In genomic region chr12:122322501-122322900, GRCh38 we compare ENCODE assay signal across 22 cellular contexts. TPM values are rescaled to one million over a fixed set of nuclear protein-coding genes. Genes with fewer than 3 reads are reported as not detected.
DNase-seq lines count a peak whose midpoint lies in the region; ATAC-seq, FAIRE-seq and TF ChIP-seq lines count a peak whose summit lies in the region.
"Had no signal": no experiment of that assay in that cellular context is flagged by ENCODE, and none has a peak within 500 bp of the region (broad histone marks: within the 10 kb centered on the region; RNA-seq: fewer than 3 reads in every experiment).

No MANE protein-coding gene starts in this region.

- H3K4me3 ChIP-seq in astrocyte (ENCODE audit: insufficient read depth, low read depth, low read length) (no peak overlapping the region), neural progenitor cell (no peak overlapping the region)
- H3K4me3 ChIP-seq: ascending aorta, colonic mucosa, left ventricle myocardium inferior, right atrium auricular region, thoracic aorta had no signal

- H4K20me1 ChIP-seq in astrocyte (ENCODE audit: insufficient read depth, low read length) (peaks cover 4% of the 10 kb centered on the region), neural progenitor cell (ENCODE audit: low read depth) (no peaks in the 10 kb centered on the region)

- peak overlapping the region; percentile 16 for H3K27ac Mint-ChIP-seq in astrocyte (ENCODE audit: unreplicated experiment)
- H3K27ac Mint-ChIP-seq in neural progenitor cell: no peak overlapping the region
- H3K27ac Mint-ChIP-seq: stimulated activated effector memory CD8-positive, alpha-beta T cell treated with anti-CD3 and anti-CD28 coated beads, Interleukin-12 subunit alpha, Interleukin-12 subunit beta, amount 100 ng/mL, for 72 hours had no signal

- H3K9ac ChIP-seq in astrocyte (ENCODE audit: low read length) (no peak overlapping the region), neural progenitor cell (no peak overlapping the region)

- peak overlapping the region; percentile 38 for H3K4me2 ChIP-seq in astrocyte (ENCODE audit: low read length)
- H3K4me2 ChIP-seq in neural progenitor cell: no peak overlapping the region

- FAIRE-seq in H54 (lab: Jason Lieb, UNC) (peak; percentile 87), astrocyte (lab: Jason Lieb, UNC) (peak; percentile 13)

- H3K36me3 ChIP-seq in astrocyte (ENCODE audit: insufficient read depth, low read length): peaks cover 20% of the 10 kb centered on the region
- H3K36me3 ChIP-seq in neural progenitor cell: no peaks in the 10 kb centered on the region

- H3K27me3 Mint-ChIP-seq in astrocyte (ENCODE audit: low read depth, unreplicated experiment) (no peaks in the 10 kb centered on the region), neural progenitor cell (ENCODE audit: insufficient read depth, low read depth) (no peaks in the 10 kb centered on the region)

- ATAC-seq in HG03521 (IDR thresholded peaks at IDR 0.05; ENCODE audit: unreplicated experiment) (no peak), HG03354 (IDR thresholded peaks at IDR 0.05; ENCODE audit: poor library complexity, severe bottlenecking, unreplicated experiment) (no peak)
- ATAC-seq: stimulated activated effector memory CD8-positive, alpha-beta T cell treated with anti-CD3 and anti-CD28 coated beads, Interleukin-12 subunit alpha, Interleukin-12 subunit beta, amount 100 ng/mL, for 72 hours had no signal

- no peaks in the 10 kb centered on the region for H3F3A ChIP-seq in neural progenitor cell (ENCODE audit: low read depth)

- H3K4me1 ChIP-seq in astrocyte (ENCODE audit: insufficient read depth, low read length): peaks cover 20% of the 10 kb centered on the region
- no peaks in the 10 kb centered on the region for H3K4me1 ChIP-seq in neural progenitor cell
- H3K4me1 ChIP-seq: colonic mucosa had no signal

- H3K9me3 Mint-ChIP-seq in astrocyte (ENCODE audit: unreplicated experiment) (no peaks in the 10 kb centered on the region), neural progenitor cell (no peaks in the 10 kb centered on the region)
- H3K9me3 Mint-ChIP-seq: CD14-positive monocyte; stimulated activated effector memory CD8-positive, alpha-beta T cell treated with anti-CD3 and anti-CD28 coated beads, Interleukin-12 subunit alpha, Interleukin-12 subunit beta, amount 100 ng/mL, for 72 hours had no signal

- TF ChIP-seq POLR2A in H54 (IDR thresholded peaks at IDR 0.05; ENCODE audit: low read depth, low read length): no peak

- H3K9me3 ChIP-seq in astrocyte (ENCODE audit: insufficient read depth, low read depth, low read length) (no peaks in the 10 kb centered on the region), neural progenitor cell (ENCODE audit: low read depth) (no peaks in the 10 kb centered on the region)
- H3K9me3 ChIP-seq: ascending aorta, colonic mucosa, left ventricle myocardium inferior, right atrium auricular region, thoracic aorta had no signal

- no peak overlapping the region for H3K27ac ChIP-seq in astrocyte (ENCODE audit: low read depth, low read length)
- no peak overlapping the region for H3K27ac ChIP-seq in neural progenitor cell
- H3K27ac ChIP-seq: ascending aorta, colonic mucosa, epithelial cell of prostate, left ventricle myocardium inferior, right atrium auricular region, thoracic aorta had no signal

- H2AFZ ChIP-seq in astrocyte (ENCODE audit: low read depth, low read length) (no peak overlapping the region), neural progenitor cell (replicated peaks) (no peak overlapping the region)

- H3K27me3 ChIP-seq in astrocyte (ENCODE audit: insufficient read depth, low read length) (no peaks in the 10 kb centered on the region), neural progenitor cell (no peaks in the 10 kb centered on the region)
- H3K27me3 ChIP-seq: ascending aorta, colonic mucosa, right atrium auricular region had no signal

- H3K4me3 Mint-ChIP-seq in astrocyte (ENCODE audit: unreplicated experiment) (no peak overlapping the region), neural progenitor cell (no peak overlapping the region)
- H3K4me3 Mint-ChIP-seq: CD14-positive monocyte; stimulated activated effector memory CD8-positive, alpha-beta T cell treated with anti-CD3 and anti-CD28 coated beads, Interleukin-12 subunit alpha, Interleukin-12 subunit beta, amount 100 ng/mL, for 72 hours had no signal

- DNase-seq in A172 (ENCODE audit: low spot score) (peak; percentile 51), H54 (ENCODE audit: insufficient read length, low spot score) (peak; percentile 19), astrocyte (ENCODE audit: low read depth) (peak; percentile 38), hepatic stellate cell (ENCODE audit: low spot score) (peak; percentile 24), CD1c-positive myeloid dendritic cell (ENCODE audit: extremely low spot score) (no peak), neural progenitor cell (ENCODE audit: low spot score) (no peak)
- DNase-seq: activated CD8-positive, alpha-beta memory T cell treated with anti-CD3 and anti-CD28 coated beads, Interleukin-2, amount 50 U/mL, for 48 hours; activated naive CD4-positive, alpha-beta T cell; colonic mucosa; left ventricle myocardium inferior; NCI-H1417 treated with DMSO at 0.1 percent for 48 hours; NCI-H2171 treated with DMSO at 0.1 percent for 48 hours; NCI-H526 treated with DMSO at 0.1 percent for 48 hours; SHP77 treated with DMSO at 0.1 percent for 48 hours had no signal

- peaks cover 11% of the 10 kb centered on the region for H3K36me3 Mint-ChIP-seq in astrocyte (ENCODE audit: low read depth, unreplicated experiment)
- H3K36me3 Mint-ChIP-seq in neural progenitor cell: peaks cover 29% of the 10 kb centered on the region

- H3K79me2 ChIP-seq in astrocyte (ENCODE audit: insufficient read depth, low read length): peaks cover 4% of the 10 kb centered on the region
- H3K79me2 ChIP-seq in neural progenitor cell (ENCODE audit: low read depth): no peaks in the 10 kb centered on the region

- H3K4me1 Mint-ChIP-seq in astrocyte (ENCODE audit: low read depth, unreplicated experiment) (peaks cover 26% of the 10 kb centered on the region), neural progenitor cell (no peaks in the 10 kb centered on the region)
- H3K4me1 Mint-ChIP-seq: CD14-positive monocyte; stimulated activated effector memory CD8-positive, alpha-beta T cell treated with anti-CD3 and anti-CD28 coated beads, Interleukin-12 subunit alpha, Interleukin-12 subunit beta, amount 100 ng/mL, for 72 hours had no signal

- TF ChIP-seq CTCF in astrocyte (IDR thresholded peaks at IDR 0.05; ENCODE audit: insufficient read depth, low read depth, low read length) (no peak), neural progenitor cell (IDR thresholded peaks at IDR 0.05) (no peak)

RNA-seq across cellular contexts. Expression of gene VPS33A, which starts 56.2 kb away (rescaled TPM):
- 28.0 and 33.1 TPM in 2 replicates for total RNA-seq in A172 (2014; rRNA removed; shearing (Covaris generic))
- total RNA-seq in astrocyte (31.6 and 34.3 TPM in 2 replicates), neural progenitor cell (ENCODE audit: low replicate concordance) (26.1 and 42.0 TPM in 2 replicates)

Comparison
In these comparisons a context has a peak if more than half of its experiments do, and no peak if none do; other contexts are left out.
1. DNase-seq: peak in A172 (single experiment), H54 (single experiment), astrocyte (single experiment) and hepatic stellate cell (single experiment); none in CD1c-positive myeloid dendritic cell (single experiment) and neural progenitor cell (single experiment).